In genomic region chr14:77918448-77918847, GRCh38 we compare ENCODE assay signal across 23 cellular contexts.
"Had no signal": no experiment of that assay in that cellular context is flagged by ENCODE, and none has a peak within 500 bp of the region (broad histone marks: within the 10 kb centered on the region; RNA-seq: fewer than 3 reads in every experiment).

No MANE protein-coding gene starts in this region.

- H3K9me3 Mint-ChIP-seq: activated CD4-positive, alpha-beta memory T cell treated with anti-CD3 and anti-CD28 coated beads, Interleukin-2, amount 10 ng/mL, durations not matched to agents 7 days and 5 days had no signal

- H3K27ac ChIP-seq: body of pancreas, left lung, neural progenitor cell, testis, vagina had no signal

- H3K4me1 ChIP-seq: body of pancreas, left lung, neural progenitor cell, testis, vagina had no signal

- H3K9me3 ChIP-seq: body of pancreas, left lung, testis, vagina had no signal

- H3K36me3 Mint-ChIP-seq: neural progenitor cell, type B pancreatic cell had no signal

- H3K27me3 Mint-ChIP-seq: activated CD4-positive, alpha-beta memory T cell treated with anti-CD3 and anti-CD28 coated beads, Interleukin-2, amount 10 ng/mL, durations not matched to agents 7 days and 5 days; activated CD4-positive, alpha-beta T cell treated with anti-CD3 and anti-CD28 coated beads, Interleukin-2, amount 10 ng/mL, durations not matched to agents 24 days and 14 days; activated naive CD4-positive, alpha-beta T cell treated with anti-CD3 and anti-CD28 coated beads, Interleukin-2, amount 50 U/mL, for 24 hours; naive thymus-derived CD8-positive, alpha-beta T cell; stimulated activated naive B cell treated with anti-CD40 and anti-IgM and Interleukin-4, amounts not matched to agents 10 μg/mL and 1 μg/mL and 100 μg/mL, for 72 hours had no signal

- H3K4me3 ChIP-seq: body of pancreas, left lung, neural progenitor cell, testis, vagina had no signal

- H3K27me3 ChIP-seq: body of pancreas, left lung, neural progenitor cell, testis, vagina had no signal

- H3K27ac Mint-ChIP-seq: activated CD4-positive, alpha-beta memory T cell treated with anti-CD3 and anti-CD28 coated beads, Interleukin-2, amount 10 ng/mL, durations not matched to agents 7 days and 5 days; activated CD4-positive, alpha-beta T cell treated with anti-CD3 and anti-CD28 coated beads, Interleukin-2, amount 10 ng/mL, durations not matched to agents 24 days and 14 days; activated naive CD4-positive, alpha-beta T cell treated with anti-CD3 and anti-CD28 coated beads, Interleukin-2, amount 50 U/mL, for 24 hours; naive thymus-derived CD8-positive, alpha-beta T cell; neural progenitor cell; stimulated activated naive B cell treated with anti-CD40 and anti-IgM and Interleukin-4, amounts not matched to agents 10 μg/mL and 1 μg/mL and 100 μg/mL, for 72 hours; type B pancreatic cell had no signal

- H3K4me1 Mint-ChIP-seq: activated CD4-positive, alpha-beta T cell treated with anti-CD3 and anti-CD28 coated beads, Interleukin-2, amount 10 ng/mL, durations not matched to agents 24 days and 14 days; activated naive CD4-positive, alpha-beta T cell treated with anti-CD3 and anti-CD28 coated beads, Interleukin-2, amount 50 U/mL, for 24 hours; stimulated activated naive B cell treated with anti-CD40 and anti-IgM and Interleukin-4, amounts not matched to agents 10 μg/mL and 1 μg/mL and 100 μg/mL, for 72 hours had no signal

- DNase-seq: activated CD4-positive, alpha-beta memory T cell treated with anti-CD3 and anti-CD28 coated beads, Interleukin-2, amount 10 ng/mL, durations not matched to agents 7 days and 5 days; activated CD4-positive, alpha-beta T cell treated with anti-CD3 and anti-CD28 coated beads, Interleukin-2, amount 10 ng/mL, durations not matched to agents 24 days and 14 days; activated gamma-delta T cell; anterior cingulate cortex; body of pancreas; caudate nucleus; dermis blood vessel endothelial cell; effector memory CD4-positive, alpha-beta T cell; foreskin melanocyte; hippocampal formation; kidney glomerular epithelial cell; left lung; naive thymus-derived CD8-positive, alpha-beta T cell; stimulated activated CD4-positive, alpha-beta T cell treated with anti-CD3 and anti-CD28 coated beads, Interleukin-2, amount 100 ng/mL, for 48 hours; stimulated activated CD8-positive, alpha-beta memory T cell treated with anti-CD3 and anti-CD28 coated beads, Interleukin-4, amount 100 ng/mL, for 48 hours; stimulated activated naive B cell treated with anti-CD40 and anti-IgM and Interleukin-4, amounts not matched to agents 10 μg/mL and 1 μg/mL and 100 μg/mL, for 72 hours; testis had no signal

- H3K36me3 ChIP-seq: left lung, neural progenitor cell, vagina had no signal

- H3K4me3 Mint-ChIP-seq: activated CD4-positive, alpha-beta memory T cell treated with anti-CD3 and anti-CD28 coated beads, Interleukin-2, amount 10 ng/mL, durations not matched to agents 7 days and 5 days; activated CD4-positive, alpha-beta T cell treated with anti-CD3 and anti-CD28 coated beads, Interleukin-2, amount 10 ng/mL, durations not matched to agents 24 days and 14 days; activated naive CD4-positive, alpha-beta T cell treated with anti-CD3 and anti-CD28 coated beads, Interleukin-2, amount 50 U/mL, for 24 hours; naive thymus-derived CD8-positive, alpha-beta T cell; neural progenitor cell; stimulated activated naive B cell treated with anti-CD40 and anti-IgM and Interleukin-4, amounts not matched to agents 10 μg/mL and 1 μg/mL and 100 μg/mL, for 72 hours; type B pancreatic cell had no signal

- ATAC-seq: activated CD4-positive, CD25-positive, alpha-beta regulatory T cell treated with anti-CD3 and anti-CD28 coated beads, Interleukin-2, amount 50 U/mL, for 24 hours; body of pancreas; esophagus mucosa; left lung; naive thymus-derived CD8-positive, alpha-beta T cell; stimulated activated naive B cell treated with anti-CD40 and anti-IgM and Interleukin-4, amounts not matched to agents 10 μg/mL and 1 μg/mL and 100 μg/mL, for 72 hours had no signal
